8 cellular contexts compared by ENCODE assay signal in the genomic region with DNA sequence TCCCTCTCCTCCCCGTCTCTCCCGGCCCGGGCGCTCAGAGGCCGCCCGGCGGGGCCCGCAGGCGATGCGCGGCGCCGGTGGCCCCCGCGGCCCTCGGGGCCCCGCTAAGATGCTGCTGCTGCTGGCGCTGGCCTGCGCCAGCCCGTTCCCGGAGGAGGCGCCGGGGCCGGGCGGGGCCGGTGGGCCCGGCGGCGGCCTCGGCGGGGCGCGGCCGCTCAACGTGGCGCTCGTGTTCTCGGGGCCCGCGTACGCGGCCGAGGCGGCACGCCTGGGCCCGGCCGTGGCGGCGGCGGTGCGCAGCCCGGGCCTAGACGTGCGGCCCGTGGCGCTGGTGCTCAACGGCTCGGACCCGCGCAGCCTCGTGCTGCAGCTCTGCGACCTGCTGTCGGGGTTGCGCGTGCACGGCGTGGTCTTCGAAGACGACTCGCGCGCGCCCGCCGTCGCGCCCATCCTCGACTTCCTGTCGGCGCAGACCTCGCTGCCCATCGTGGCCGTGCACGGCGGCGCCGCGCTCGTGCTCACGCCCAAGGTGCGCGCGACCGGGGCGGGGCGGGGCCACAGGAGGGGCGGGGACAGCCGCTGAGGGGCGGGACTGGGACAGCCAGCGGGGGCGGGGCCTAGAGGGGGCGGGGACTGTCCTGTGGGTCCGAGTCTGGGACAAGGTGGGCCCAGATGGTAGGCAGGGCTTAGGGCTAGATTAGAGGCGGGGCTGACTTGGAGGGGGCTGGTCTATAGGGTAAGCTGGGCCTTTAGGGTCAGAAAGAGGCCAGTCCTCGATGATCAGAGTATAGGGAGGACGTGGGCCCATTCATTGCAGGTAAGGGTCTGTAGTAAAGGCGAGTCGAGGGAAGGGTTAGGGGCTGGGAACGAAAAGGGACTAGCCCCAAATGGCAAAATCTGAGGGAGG. TPM values are rescaled to one million over a fixed set of nuclear protein-coding genes. Genes with fewer than 3 reads are reported as not detected.
DNase-seq lines count a peak whose midpoint lies in the region; ATAC-seq and TF ChIP-seq lines count a peak whose summit lies in the region.

No MANE protein-coding gene starts in this region.

- intact Hi-C loops in HCT116 (cut with micrococcal nuclease), result loop anchor here (5.0 to 10.0 kb wide), 3 partner anchors 36 to 96 kb away; partner anchors contain the start of genes EMP3, SYNGR4 and TMEM143
- intact Hi-C loops in activated CD4-positive, alpha-beta T cell treated with anti-CD3 and anti-CD28 coated beads, Interleukin-2, amount 10 ng/mL, durations not matched to agents 24 days and 14 days (cut with micrococcal nuclease), result loop anchor here (1.0 to 2.0 kb wide), 3 partner anchors 7 to 78 kb away; partner anchors contain the start of gene KDELR1
- intact Hi-C loops in dorsolateral prefrontal cortex (cut with DNase I), result no loop called here

- peak; percentile 97 for DNase-seq in DMS53 (lab: John Stamatoyannopoulos, UW)
- peak; percentile 91 for DNase-seq in HCT116 (ENCODE audit: low read depth, low spot score)
- DNase-seq in NCI-H2196 (lab: John Stamatoyannopoulos, UW; ENCODE audit: unreplicated experiment), result peak; percentile 86
- DNase-seq in activated CD4-positive, alpha-beta T cell treated with anti-CD3 and anti-CD28 coated beads, Interleukin-2, amount 10 ng/mL, durations not matched to agents 24 days and 14 days, result peak; percentile 96
- peak in 1 of 10 donors; percentile 61 for DNase-seq in dorsolateral prefrontal cortex
- DNase-seq in lung microvascular endothelial cell (ENCODE audit: low read depth in 2 of 2), result peak; percentile 87 to 93
- peak; percentile 78 for DNase-seq in stimulated activated CD8-positive, alpha-beta memory T cell treated with anti-CD3 and anti-CD28 coated beads, Interleukin-15, amount 100 ng/mL, for 24 hours (ENCODE audit: low read depth)
- DNase-seq in superior temporal gyrus (ENCODE audit: extremely low spot score), result no peak

- POLR2A ChIA-PET in HCT116 (lab: Charles Lee), result interaction anchor here (0.6 to 2.4 kb wide), 8 partner anchors 15 to 788 kb away, joined by 3 to 10 read pairs (median 4); partner anchors contain the start of genes RPL18, SPHK2, SYNGR4 and TMEM143

- peaks cover 36% of the 10 kb centered on the region for H3K4me1 Mint-ChIP-seq in activated CD4-positive, alpha-beta T cell treated with anti-CD3 and anti-CD28 coated beads, Interleukin-2, amount 10 ng/mL, durations not matched to agents 24 days and 14 days

- TF ChIP-seq RAD21 in HCT116 (IDR thresholded peaks at IDR 0.05; ENCODE audit: low read depth), result no peak

- BruUV-seq in HCT116 (replicated peaks; lab: Mats Ljungman, UMichigan), result no TSS peak

- peak overlapping the region; percentile 82 for H3K27ac Mint-ChIP-seq in activated CD4-positive, alpha-beta T cell treated with anti-CD3 and anti-CD28 coated beads, Interleukin-2, amount 10 ng/mL, durations not matched to agents 24 days and 14 days

- no peak overlapping the region for H2AFZ ChIP-seq in HCT116 (ENCODE audit: low read depth, low read length, poor library complexity, severe bottlenecking)

- no peaks in the 10 kb centered on the region for H4K20me1 ChIP-seq in HCT116 (ENCODE audit: insufficient read depth)

- CTCF ChIA-PET in HCT116 (lab: Charles Lee), result interaction anchor here (2.0 kb wide), 1 partner anchor 8 kb away, joined by 18 read pairs; the partner anchor contains the start of gene KDELR1

- H3K4me3 ChIP-seq in HCT116 (replicated peaks in 1 of 2; ENCODE audit: low read depth in 1 of 2, low read length in 2 of 2), result peak overlapping the region; percentile 75 to 87
- peak overlapping the region in 33 of 59 donors; percentile 11 to 56 (median 32) for H3K4me3 ChIP-seq in dorsolateral prefrontal cortex

- peak; percentile 56 for TF ChIP-seq POLR2A in HCT116 (IDR thresholded peaks at IDR 0.05; ENCODE audit: borderline replicate concordance, extremely low read depth, insufficient read depth, insufficient read length)

- TF ChIP-seq CTCF in HCT116 (IDR thresholded peaks at IDR 0.05 in 2 of 3, conservative IDR thresholded peaks at IDR 0.05 in 1 of 3; ENCODE audit: borderline replicate concordance in 1 of 3, insufficient read depth in 1 of 3, low read depth in 2 of 3, low read length in 2 of 3) (no peak), dorsolateral prefrontal cortex (IDR thresholded peaks at IDR 0.05 in 54 of 56, conservative IDR thresholded peaks at IDR 0.05 in 2 of 56; ENCODE audit: low read depth in 1 of 56, partially characterized antibody in 56 of 56) (no peak)

- peaks cover 6% of the 10 kb centered on the region for H3K36me3 Mint-ChIP-seq in activated CD4-positive, alpha-beta T cell treated with anti-CD3 and anti-CD28 coated beads, Interleukin-2, amount 10 ng/mL, durations not matched to agents 24 days and 14 days (ENCODE audit: low read depth)

- H3K79me2 ChIP-seq in HCT116 (ENCODE audit: insufficient read depth, low read length), result peaks cover 37% of the 10 kb centered on the region

- no peaks in the 10 kb centered on the region for H3K9me3 ChIP-seq in HCT116 (ENCODE audit: control insufficient read depth in 1 of 2, insufficient read depth in 1 of 2, low read depth in 1 of 2, low read length in 2 of 2)

- H3K9me3 Mint-ChIP-seq in activated CD4-positive, alpha-beta T cell treated with anti-CD3 and anti-CD28 coated beads, Interleukin-2, amount 10 ng/mL, durations not matched to agents 24 days and 14 days, result peaks cover 3% of the 10 kb centered on the region

- H3K4me2 ChIP-seq in HCT116 (ENCODE audit: low read length), result peak overlapping the region; percentile 76

- H3K9ac ChIP-seq in HCT116 (ENCODE audit: low read length), result peak overlapping the region; percentile 94

- RAD21 ChIA-PET in HCT116 (lab: Charles Lee; ENCODE audit: low non-redundant PET in 1 of 2, low total read pairs in 2 of 2, uncharacterized antibody in 2 of 2, unreplicated experiment in 2 of 2), result interaction anchor here (0.6 to 0.7 kb wide), 5 partner anchors 32 to 222 kb away, joined by 3 to 8 read pairs (median 4); no protein-coding TSS in a partner anchor

- H3K27me3 ChIP-seq in HCT116 (ENCODE audit: insufficient read depth, low read length), result no peaks in the 10 kb centered on the region
- H3K27me3 ChIP-seq in dorsolateral prefrontal cortex, result peaks cover 0 to 48% (median 33%) of the 10 kb centered on the region in 45 donors

- peaks cover 35% of the 10 kb centered on the region for H3K27me3 Mint-ChIP-seq in activated CD4-positive, alpha-beta T cell treated with anti-CD3 and anti-CD28 coated beads, Interleukin-2, amount 10 ng/mL, durations not matched to agents 24 days and 14 days

- no peaks in the 10 kb centered on the region for H3K36me3 ChIP-seq in HCT116 (ENCODE audit: control insufficient read depth in 1 of 2, insufficient read depth in 2 of 2, low read length in 2 of 2)

- H3K4me1 ChIP-seq in HCT116 (ENCODE audit: control insufficient read depth in 1 of 2, insufficient read depth in 2 of 2, low read length in 2 of 2), result peaks cover 22 to 61% of the 10 kb centered on the region in 2 experiments

- peak overlapping the region; percentile 94 for H3K4me3 Mint-ChIP-seq in activated CD4-positive, alpha-beta T cell treated with anti-CD3 and anti-CD28 coated beads, Interleukin-2, amount 10 ng/mL, durations not matched to agents 24 days and 14 days

- ATAC-seq in HCT116, result peak; percentile 86

- H3K9me2 ChIP-seq in HCT116 (ENCODE audit: insufficient read depth), result no peaks in the 10 kb centered on the region

- H3K27ac ChIP-seq in HCT116 (ENCODE audit: low read depth, low read length) (peak overlapping the region; percentile 96), dorsolateral prefrontal cortex (no peak overlapping the region)

TF ChIP-seq in HCT116, 20 proteins besides CTCF, POLR2A, EP300 and RAD21 (continues in another document):
- no peak for TF ChIP-seq EGR1 (IDR thresholded peaks at IDR 0.05; ENCODE audit: low read depth)
- peak; percentile 98 for TF ChIP-seq MAX (IDR thresholded peaks at IDR 0.05)
- TF ChIP-seq ELF1 (IDR thresholded peaks at IDR 0.05; ENCODE audit: borderline replicate concordance, low read depth), result no peak
- TF ChIP-seq ZFX (IDR thresholded peaks at IDR 0.05), result peak; percentile 95

RNA-seq across cellular contexts. Expression of gene GRIN2D, which starts 5.1 kb away (rescaled TPM):
- 26.2 TPM for total RNA-seq in HCT116 (2021; ENCODE audit: unreplicated experiment)
- 25.2 and 27.0 TPM in 2 replicates for polyA plus RNA-seq in HCT116 (2012)
- 0.16 and 0.26 TPM in 2 replicates for total RNA-seq in activated CD4-positive, alpha-beta T cell treated with anti-CD3 and anti-CD28 coated beads, Interleukin-2, amount 10 ng/mL, durations not matched to agents 24 days and 14 days
- 1 to 10 TPM; 1.6 to 8.5 (median 4.6) TPM for total RNA-seq in dorsolateral prefrontal cortex
- total RNA-seq in lung microvascular endothelial cell, result 0.20 and 0.22 TPM in 2 replicates

RNA-seq across cellular contexts. Expression of gene KDELR1, which starts 7.2 kb away (rescaled TPM):
- 212 TPM for total RNA-seq in HCT116 (2021; ENCODE audit: unreplicated experiment)
- polyA plus RNA-seq in HCT116 (2012), result 235 and 236 TPM in 2 replicates
- 75.5 and 77.7 TPM in 2 replicates for total RNA-seq in activated CD4-positive, alpha-beta T cell treated with anti-CD3 and anti-CD28 coated beads, Interleukin-2, amount 10 ng/mL, durations not matched to agents 24 days and 14 days
- 10 to 100 TPM; 45.9 to 70.8 (median 57.3) TPM for total RNA-seq in dorsolateral prefrontal cortex
- 34.9 and 37.0 TPM in 2 replicates for total RNA-seq in lung microvascular endothelial cell

RNA-seq across cellular contexts. Expression of gene SYNGR4, which starts 34.4 kb away (rescaled TPM):
- 0.49 TPM for total RNA-seq in HCT116 (2021; ENCODE audit: unreplicated experiment)
- 0.44 and 0.62 TPM in 2 replicates for polyA plus RNA-seq in HCT116 (2012)
- 0.33 TPM in 1 of 2 replicates, not detected in the other for total RNA-seq in activated CD4-positive, alpha-beta T cell treated with anti-CD3 and anti-CD28 coated beads, Interleukin-2, amount 10 ng/mL, durations not matched to agents 24 days and 14 days
- 1 to 10 TPM in 5 of 120 experiments, under 1 TPM in 8, not detected in 107; 0.50 to 3.0 (median 0.83) TPM for total RNA-seq in dorsolateral prefrontal cortex
- total RNA-seq in lung microvascular endothelial cell, result not detected in 2 replicates

RNA-seq across cellular contexts. Expression of gene TMEM143, which starts 34.8 kb away (rescaled TPM):
- 13.2 TPM for total RNA-seq in HCT116 (2021; ENCODE audit: unreplicated experiment)
- polyA plus RNA-seq in HCT116 (2012), result 10.1 and 10.6 TPM in 2 replicates
- 13.1 and 13.4 TPM in 2 replicates for total RNA-seq in activated CD4-positive, alpha-beta T cell treated with anti-CD3 and anti-CD28 coated beads, Interleukin-2, amount 10 ng/mL, durations not matched to agents 24 days and 14 days
- total RNA-seq in dorsolateral prefrontal cortex, result 10 to 100 TPM in 119 of 120 experiments, 1 to 10 TPM in 1; 9.2 to 32.0 (median 16.5) TPM
- total RNA-seq in lung microvascular endothelial cell, result 2.0 and 2.2 TPM in 2 replicates

RNA-seq across cellular contexts. Expression of gene GRWD1, which starts 47.2 kb away (rescaled TPM):
- 64.8 TPM for total RNA-seq in HCT116 (2021; ENCODE audit: unreplicated experiment)
- polyA plus RNA-seq in HCT116 (2012), result 25.1 and 25.5 TPM in 2 replicates
- total RNA-seq in activated CD4-positive, alpha-beta T cell treated with anti-CD3 and anti-CD28 coated beads, Interleukin-2, amount 10 ng/mL, durations not matched to agents 24 days and 14 days, result 89.1 and 90.6 TPM in 2 replicates
- 10 to 100 TPM; 14.2 to 29.9 (median 20.2) TPM for total RNA-seq in dorsolateral prefrontal cortex
- total RNA-seq in lung microvascular endothelial cell, result 10.0 and 14.5 TPM in 2 replicates

Comparison
In these comparisons a context has a peak if more than half of its experiments do, and no peak if none do; other contexts are left out.
1. intact Hi-C loops: an anchor here in HCT116 (5.0 to 10.0 kb wide) and activated CD4-positive, alpha-beta T cell treated with anti-CD3 and anti-CD28 coated beads, Interleukin-2, amount 10 ng/mL, durations not matched to agents 24 days and 14 days (1.0 to 2.0 kb wide); none called in dorsolateral prefrontal cortex.